ENCODE assay signal across 1 cellular context in genomic region chr19:40797166-40797962, GRCh38.
TF ChIP-seq lines count a peak whose summit lies in the region.

No MANE protein-coding gene starts in this region.

TF ChIP-seq in WTC11, 78 proteins besides CTCF, POLR2A, EP300 and RAD21 (continued from another document):
- TF ChIP-seq AFF4 (CRISPR knock-in tag; IDR thresholded peaks at IDR 0.05; ENCODE audit: borderline replicate concordance) = no peak
- no peak for TF ChIP-seq FOXK1 (CRISPR knock-in tag; IDR thresholded peaks at IDR 0.05)
- TF ChIP-seq, protein P1, sequence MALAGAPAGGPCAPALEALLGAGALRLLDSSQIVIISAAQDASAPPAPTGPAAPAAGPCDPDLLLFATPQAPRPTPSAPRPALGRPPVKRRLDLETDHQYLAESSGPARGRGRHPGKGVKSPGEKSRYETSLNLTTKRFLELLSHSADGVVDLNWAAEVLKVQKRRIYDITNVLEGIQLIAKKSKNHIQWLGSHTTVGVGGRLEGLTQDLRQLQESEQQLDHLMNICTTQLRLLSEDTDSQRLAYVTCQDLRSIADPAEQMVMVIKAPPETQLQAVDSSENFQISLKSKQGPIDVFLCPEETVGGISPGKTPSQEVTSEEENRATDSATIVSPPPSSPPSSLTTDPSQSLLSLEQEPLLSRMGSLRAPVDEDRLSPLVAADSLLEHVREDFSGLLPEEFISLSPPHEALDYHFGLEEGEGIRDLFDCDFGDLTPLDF (CRISPR knock-in tag; IDR thresholded peaks at IDR 0.05) = no peak
- no peak for TF ChIP-seq ZNF263 (CRISPR knock-in tag; IDR thresholded peaks at IDR 0.05; ENCODE audit: low read depth)
- TF ChIP-seq, protein P2, sequence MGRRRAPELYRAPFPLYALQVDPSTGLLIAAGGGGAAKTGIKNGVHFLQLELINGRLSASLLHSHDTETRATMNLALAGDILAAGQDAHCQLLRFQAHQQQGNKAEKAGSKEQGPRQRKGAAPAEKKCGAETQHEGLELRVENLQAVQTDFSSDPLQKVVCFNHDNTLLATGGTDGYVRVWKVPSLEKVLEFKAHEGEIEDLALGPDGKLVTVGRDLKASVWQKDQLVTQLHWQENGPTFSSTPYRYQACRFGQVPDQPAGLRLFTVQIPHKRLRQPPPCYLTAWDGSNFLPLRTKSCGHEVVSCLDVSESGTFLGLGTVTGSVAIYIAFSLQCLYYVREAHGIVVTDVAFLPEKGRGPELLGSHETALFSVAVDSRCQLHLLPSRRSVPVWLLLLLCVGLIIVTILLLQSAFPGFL (CRISPR knock-in tag; IDR thresholded peaks at IDR 0.05; ENCODE audit: borderline replicate concordance) = no peak
TF ChIP-seq in WTC11: peak in this region for 0.
